ENCODE assay signal across 26 cellular contexts in the genomic region with DNA sequence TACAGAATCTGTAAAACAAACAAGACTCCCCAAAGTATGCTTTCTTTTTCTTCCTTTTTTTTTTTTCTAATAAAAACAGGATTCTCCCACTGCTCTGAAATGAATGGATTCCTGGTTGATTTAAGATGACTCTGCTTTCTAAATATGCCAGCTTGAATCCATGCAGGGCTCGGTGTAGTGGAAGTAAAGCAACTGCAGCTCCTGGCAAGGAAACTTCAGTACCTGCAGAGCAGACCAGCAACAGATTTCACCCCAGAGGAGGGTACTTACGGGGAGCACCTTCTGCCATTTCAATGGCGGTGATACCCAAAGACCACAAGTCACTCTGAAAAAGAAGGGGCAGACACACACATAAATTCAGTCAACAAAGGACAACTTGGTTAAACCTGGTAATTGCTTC.
DNase-seq lines count a peak whose midpoint lies in the region; ATAC-seq and TF ChIP-seq lines count a peak whose summit lies in the region.
"Had no signal": no experiment of that assay in that cellular context is flagged by ENCODE, and none has a peak within 500 bp of the region (broad histone marks: within the 10 kb centered on the region; RNA-seq: fewer than 3 reads in every experiment).

No MANE protein-coding gene starts in this region.

- H3K4me3 ChIP-seq in IMR-90 (ENCODE audit: insufficient read depth, low read depth, low read length) (no peak overlapping the region), neural cell (ENCODE audit: low read length) (no peak overlapping the region)
- H3K4me3 ChIP-seq: A549; BLaER1 treated with 17β-estradiol and CSF1 and Interleukin-3, amounts not matched to agents 10 nM and 100 nM; SJSA1 had no signal

- no peak overlapping the region for H2BK15ac ChIP-seq in IMR-90 (ENCODE audit: low read depth, low read length)

- peaks cover 6% of the 10 kb centered on the region for H3K36me3 Mint-ChIP-seq in chondrocyte (ENCODE audit: low read depth)

- H3K9me3 ChIP-seq in IMR-90 (ENCODE audit: control insufficient read depth, insufficient read depth, low read length): no peaks in the 10 kb centered on the region
- no peaks in the 10 kb centered on the region for H3K9me3 ChIP-seq in neural cell (ENCODE audit: low read length)
- H3K9me3 ChIP-seq: A549; BLaER1 treated with 17β-estradiol and CSF1 and Interleukin-3, amounts not matched to agents 10 nM and 100 nM; SJSA1 had no signal

- TF ChIP-seq RAD21 in IMR-90 (IDR thresholded peaks at IDR 0.05; ENCODE audit: low read length) (no peak), neural cell (conservative IDR thresholded peaks at IDR 0.05) (no peak)

- CTCF ChIA-PET in IMR-90 (lab: Yijun Ruan, JAX): no interaction called here

- WGBS in IMR-90 (ENCODE audit: extremely low coverage in 2 of 2, insufficient read length in 1 of 2), 2 experiments: 92% methylated on average over 2 of the region's 3 CpGs; no CpG with 5 or more reads in 1 of the 2 experiments

- peaks cover 10% of the 10 kb centered on the region for H3K4me1 ChIP-seq in IMR-90 (ENCODE audit: control insufficient read depth, insufficient read depth, low read length)
- H3K4me1 ChIP-seq: SJSA1 had no signal

- POLR2A ChIA-PET in IMR-90 (lab: Charles Lee; ENCODE audit: unreplicated experiment): no interaction called here

- no peak overlapping the region for H2AFZ ChIP-seq in IMR-90 (replicated peaks; ENCODE audit: low read length, poor library complexity)
- H2AFZ ChIP-seq in neural cell (ENCODE audit: low read depth, low read length): no peak overlapping the region

- H4K91ac ChIP-seq in IMR-90 (ENCODE audit: insufficient read depth, low read depth, low read length): no peak overlapping the region

- no peak overlapping the region for H2BK5ac ChIP-seq in IMR-90 (ENCODE audit: low read depth, low read length, poor library complexity, severe bottlenecking)

- no peak overlapping the region for H3K9ac ChIP-seq in IMR-90 (ENCODE audit: low read depth, low read length)
- peak overlapping the region; percentile 10 for H3K9ac ChIP-seq in neural cell (ENCODE audit: low read length)
- H3K9ac ChIP-seq: BLaER1 treated with 17β-estradiol and CSF1 and Interleukin-3, amounts not matched to agents 10 nM and 100 nM had no signal

- H3K27me3 ChIP-seq in IMR-90 (ENCODE audit: control insufficient read depth, insufficient read depth, low read length) (no peaks in the 10 kb centered on the region), neural cell (ENCODE audit: insufficient read depth, low read depth, low read length) (peaks cover 3% of the 10 kb centered on the region)
- H3K27me3 ChIP-seq: BLaER1 treated with 17β-estradiol and CSF1 and Interleukin-3, amounts not matched to agents 10 nM and 100 nM; SJSA1 had no signal

- DNase-seq in EH (ENCODE audit: low read depth): peak; percentile 35
- DNase-seq in IMR-90: no peak
- no peak for DNase-seq in chondrocyte (ENCODE audit: low spot score)
- DNase-seq in DMS 273 treated with DMSO at 0.1 percent for 48 hours (lab: John Stamatoyannopoulos, UW): no peak
- no peak for DNase-seq in globus pallidus (ENCODE audit: low spot score)
- DNase-seq: AML-193; CD4-positive, alpha-beta T cell; EL; Karpas-422; MV-4-11; NCI-H1105; NCI-H1436 treated with DMSO at 0.1 percent for 48 hours; NCI-H1930; NCI-H2107; NCI-H446 treated with DMSO at 0.1 percent for 48 hours; NCI-H526; NCI-H82; NK-92 treated with Interleukin-12 subunit alpha and Interleukin-12 subunit beta, amount 100 ng/mL, for 24 hours; PC-3; Right ventricle myocardium superior had no signal

- no peak overlapping the region for H3K14ac ChIP-seq in IMR-90 (replicated peaks; ENCODE audit: low read depth, low read length)

- ATAC-seq in IMR-90 (ENCODE audit: low read depth) (no peak), HG03442 (IDR thresholded peaks at IDR 0.05; ENCODE audit: unreplicated experiment) (no peak)
- ATAC-seq: A549, HCT116 had no signal

- BruUV-seq in IMR-90 (replicated peaks; lab: Mats Ljungman, UMichigan): no TSS peak

- H3K27ac ChIP-seq in IMR-90 (ENCODE audit: insufficient read depth, low read length) (no peak overlapping the region), neural cell (ENCODE audit: low read length) (peak overlapping the region; percentile 51)
- H3K27ac ChIP-seq: A549; BLaER1 treated with 17β-estradiol and CSF1 and Interleukin-3, amounts not matched to agents 10 nM and 100 nM; SJSA1 had no signal

- H2AK9ac ChIP-seq in IMR-90 (replicated peaks; ENCODE audit: low read depth, low read length, poor library complexity): no peak overlapping the region

- no peak overlapping the region for H2AK5ac ChIP-seq in IMR-90 (ENCODE audit: low read depth, low read length)

- no peaks in the 10 kb centered on the region for H3K9me3 Mint-ChIP-seq in chondrocyte (ENCODE audit: low read depth)
- H3K9me3 Mint-ChIP-seq: CD4-positive, alpha-beta T cell had no signal

- H3K79me1 ChIP-seq in IMR-90 (ENCODE audit: low read depth in 1 of 2, low read length in 2 of 2): no peaks in the 10 kb centered on the region

- H3K56ac ChIP-seq in IMR-90 (ENCODE audit: extremely low read depth, insufficient read depth, low read length): no peak overlapping the region

- H2BK20ac ChIP-seq in IMR-90 (ENCODE audit: low read depth, low read length): no peak overlapping the region

- H4K5ac ChIP-seq in IMR-90 (ENCODE audit: low read depth, low read length): peak overlapping the region; percentile 39; the same call in 1 of the 2 replicates

- H4K8ac ChIP-seq in IMR-90 (ENCODE audit: low read depth in 2 of 2, low read length in 2 of 2): no peak overlapping the region

- peaks cover 35% of the 10 kb centered on the region for H3K4me1 Mint-ChIP-seq in chondrocyte (ENCODE audit: low read depth)

- peaks cover 4% of the 10 kb centered on the region for H3F3A ChIP-seq in neural cell (ENCODE audit: insufficient read depth, low read length, poor library complexity, severe bottlenecking)

- TF ChIP-seq CTCF in IMR-90 (conservative IDR thresholded peaks at IDR 0.05; ENCODE audit: low read depth, low read length) (no peak), chondrocyte (IDR thresholded peaks at IDR 0.05) (no peak), neural cell (IDR thresholded peaks at IDR 0.05; ENCODE audit: poor library complexity, severe bottlenecking) (no peak)

- no peaks in the 10 kb centered on the region for H4K20me1 ChIP-seq in IMR-90 (ENCODE audit: insufficient read depth, low read length)
- no peaks in the 10 kb centered on the region for H4K20me1 ChIP-seq in neural cell (ENCODE audit: insufficient read depth)
- H4K20me1 ChIP-seq: BLaER1 treated with 17β-estradiol and CSF1 and Interleukin-3, amounts not matched to agents 10 nM and 100 nM had no signal

- 0 out of 2 replicates have a peak overlapping the region, but pooled peaks have one; percentile 52 for H3K18ac ChIP-seq in IMR-90 (ENCODE audit: low read depth, low read length)

- H2BK120ac ChIP-seq in IMR-90 (ENCODE audit: low read depth, low read length): no peak overlapping the region

- H3K79me2 ChIP-seq in neural cell (replicated peaks; ENCODE audit: insufficient read depth, low read length): no peaks in the 10 kb centered on the region

- TF ChIP-seq POLR2A in IMR-90 (IDR thresholded peaks at IDR 0.05; ENCODE audit: low read depth, low read length): no peak

- in situ Hi-C loops in IMR-90 (cut with MboI; ENCODE audit: low sequenced_read_pairs): no loop called here

- H3K27ac Mint-ChIP-seq in chondrocyte (ENCODE audit: unreplicated experiment): peak overlapping the region; percentile 90
- H3K27ac Mint-ChIP-seq: CD4-positive, alpha-beta T cell had no signal

- H3K9me2 ChIP-seq in neural cell (ENCODE audit: insufficient read depth, low read length): no peaks in the 10 kb centered on the region

- no peak for TF ChIP-seq EP300 in neural cell (conservative IDR thresholded peaks at IDR 0.05; ENCODE audit: poor library complexity, severe bottlenecking)

- H3K36me3 ChIP-seq in IMR-90 (ENCODE audit: control insufficient read depth, insufficient read depth, low read length) (no peaks in the 10 kb centered on the region), neural cell (ENCODE audit: insufficient read depth, low read length) (peaks cover under 1% of the 10 kb centered on the region)
- H3K36me3 ChIP-seq: SJSA1 had no signal

- no peaks in the 10 kb centered on the region for H3K27me3 Mint-ChIP-seq in chondrocyte (ENCODE audit: low read depth)
- H3K27me3 Mint-ChIP-seq: CD4-positive, alpha-beta T cell had no signal

- no peak overlapping the region for H3K4ac ChIP-seq in IMR-90 (ENCODE audit: low read depth, low read length)

- dilution Hi-C loops in IMR-90 (cut with HindIII; ENCODE audit: low sequenced_read_pairs, unreplicated experiment): no loop called here

- H3K23ac ChIP-seq in IMR-90 (ENCODE audit: low read depth, low read length): no peak overlapping the region

- H3K4me2 ChIP-seq in IMR-90 (ENCODE audit: low read depth, low read length) (no peak overlapping the region), neural cell (ENCODE audit: low read length) (no peak overlapping the region)
- H3K4me2 ChIP-seq: A549; BLaER1 treated with 17β-estradiol and CSF1 and Interleukin-3, amounts not matched to agents 10 nM and 100 nM had no signal

- no peak overlapping the region for H3K4me3 Mint-ChIP-seq in chondrocyte (ENCODE audit: unreplicated experiment)
- H3K4me3 Mint-ChIP-seq: CD4-positive, alpha-beta T cell had no signal

- peaks cover 9% of the 10 kb centered on the region; the same call in 1 of the 2 replicates for H3K9me1 ChIP-seq in IMR-90 (ENCODE audit: insufficient read depth, low read length)

- intact Hi-C loops in IMR-90 (cut with micrococcal nuclease): no loop called here

TF ChIP-seq in IMR-90, 13 proteins besides CTCF, POLR2A, EP300 and RAD21:
- no peak for TF ChIP-seq ELK1 (IDR thresholded peaks at IDR 0.05; ENCODE audit: borderline replicate concordance, low read depth, low read length)
